In genomic region chr17:50956409-50956749, GRCh38 we compare ENCODE assay signal across 12 cellular contexts.
DNase-seq lines count a peak whose midpoint lies in the region; ATAC-seq and TF ChIP-seq lines count a peak whose summit lies in the region.
"Had no signal": no experiment of that assay in that cellular context is flagged by ENCODE, and none has a peak within 500 bp of the region (broad histone marks: within the 10 kb centered on the region; RNA-seq: fewer than 3 reads in every experiment).

No MANE protein-coding gene starts in this region.

- peaks cover 19% of the 10 kb centered on the region for H3K4me1 Mint-ChIP-seq in neural progenitor cell

- no peaks in the 10 kb centered on the region for H3K36me3 Mint-ChIP-seq in neural progenitor cell
- H3K36me3 Mint-ChIP-seq: stimulated activated memory B cell treated with anti-CD40 and anti-IgM and Interleukin-4, amounts not matched to agents 10 μg/mL and 1 μg/mL and 100 μg/mL, for 72 hours had no signal

- H3K9me2 ChIP-seq in hepatocyte (replicated peaks; ENCODE audit: insufficient read depth): no peaks in the 10 kb centered on the region

- peaks cover 48 to 62% (median 57%) of the 10 kb centered on the region in 10 experiments for H3K4me1 ChIP-seq in BLaER1 treated with 17β-estradiol and CSF1 and Interleukin-3, amounts not matched to agents 10 nM and 100 nM
- peaks cover 12% of the 10 kb centered on the region for H3K4me1 ChIP-seq in hepatocyte (ENCODE audit: insufficient read depth)
- H3K4me1 ChIP-seq in stomach: peaks cover 0 to 34% (median 23%) of the 10 kb centered on the region in 4 donors
- peaks cover 19% of the 10 kb centered on the region for H3K4me1 ChIP-seq in neural progenitor cell

- no peaks in the 10 kb centered on the region for H3K9me3 ChIP-seq in BLaER1 treated with 17β-estradiol and CSF1 and Interleukin-3, amounts not matched to agents 10 nM and 100 nM (replicated peaks in 1 of 11)
- H3K9me3 ChIP-seq in hepatocyte (ENCODE audit: low read depth): no peaks in the 10 kb centered on the region
- H3K9me3 ChIP-seq in stomach: no peaks in the 10 kb centered on the region
- H3K9me3 ChIP-seq in neural progenitor cell (ENCODE audit: low read depth): no peaks in the 10 kb centered on the region

- ATAC-seq in HG03108 (IDR thresholded peaks at IDR 0.05; ENCODE audit: unreplicated experiment): no peak

- peaks cover 15% of the 10 kb centered on the region for H3K27me3 Mint-ChIP-seq in neural progenitor cell (ENCODE audit: insufficient read depth, low read depth)
- H3K27me3 Mint-ChIP-seq: activated naive CD8-positive, alpha-beta T cell treated with anti-CD3 and anti-CD28 coated beads, Interleukin-2, amount 50 U/mL, for 24 hours; naive thymus-derived CD8-positive, alpha-beta T cell had no signal

- no peaks in the 10 kb centered on the region for H4K20me1 ChIP-seq in BLaER1 treated with 17β-estradiol and CSF1 and Interleukin-3, amounts not matched to agents 10 nM and 100 nM
- no peaks in the 10 kb centered on the region for H4K20me1 ChIP-seq in hepatocyte (ENCODE audit: insufficient read depth, poor library complexity, severe bottlenecking)
- H4K20me1 ChIP-seq in neural progenitor cell (ENCODE audit: low read depth): no peaks in the 10 kb centered on the region

- H3K36me3 ChIP-seq in BLaER1 treated with 17β-estradiol and CSF1 and Interleukin-3, amounts not matched to agents 10 nM and 100 nM: peaks cover 0 to 22% (median 12%) of the 10 kb centered on the region in 11 experiments; a peak in 11 of 22 replicates
- no peaks in the 10 kb centered on the region for H3K36me3 ChIP-seq in hepatocyte (replicated peaks; ENCODE audit: insufficient read depth, low read depth)
- peaks cover 0 to 33% (median 15%) of the 10 kb centered on the region in 4 donors for H3K36me3 ChIP-seq in stomach
- no peaks in the 10 kb centered on the region for H3K36me3 ChIP-seq in neural progenitor cell

- DNase-seq in hepatocyte (ENCODE audit: low spot score) (no peak), stomach (no peak), T1000 (lab: John Stamatoyannopoulos, UW) (no peak), NCI-H2081 treated with DMSO at 0.1 percent for 48 hours (lab: John Stamatoyannopoulos, UW) (no peak), neural progenitor cell (ENCODE audit: low spot score) (no peak)

- no peak for TF ChIP-seq EP300 in stomach (IDR thresholded peaks at IDR 0.05)

- peak overlapping the region in 10 of 11 experiments; percentile 11 to 49 (median 31); a peak in 15 of 22 replicates for H3K4me2 ChIP-seq in BLaER1 treated with 17β-estradiol and CSF1 and Interleukin-3, amounts not matched to agents 10 nM and 100 nM
- no peak overlapping the region for H3K4me2 ChIP-seq in hepatocyte
- H3K4me2 ChIP-seq in neural progenitor cell: no peak overlapping the region

- intact Hi-C loops in stomach (cut with DNase I; ENCODE audit: low total_unique reads): loop anchor here (5.0 to 10.0 kb wide), 2 partner anchors 109 to 172 kb away; no protein-coding TSS in a partner anchor

- no peaks in the 10 kb centered on the region for H3K27me3 ChIP-seq in BLaER1 treated with 17β-estradiol and CSF1 and Interleukin-3, amounts not matched to agents 10 nM and 100 nM
- no peaks in the 10 kb centered on the region for H3K27me3 ChIP-seq in hepatocyte
- no peaks in the 10 kb centered on the region for H3K27me3 ChIP-seq in stomach
- no peaks in the 10 kb centered on the region for H3K27me3 ChIP-seq in neural progenitor cell

- H3K9me3 Mint-ChIP-seq in neural progenitor cell: no peaks in the 10 kb centered on the region
- H3K9me3 Mint-ChIP-seq: activated naive CD8-positive, alpha-beta T cell treated with anti-CD3 and anti-CD28 coated beads, Interleukin-2, amount 50 U/mL, for 24 hours; activated T-cell treated with anti-CD3 and anti-CD28 coated beads, Interleukin-2, amount 50 U/mL, for 4 hours; naive thymus-derived CD8-positive, alpha-beta T cell; stimulated activated memory B cell treated with anti-CD40 and anti-IgM and Interleukin-4, amounts not matched to agents 10 μg/mL and 1 μg/mL and 100 μg/mL, for 72 hours had no signal

- H3K27ac ChIP-seq in BLaER1 treated with 17β-estradiol and CSF1 and Interleukin-3, amounts not matched to agents 10 nM and 100 nM: peak overlapping the region in 1 of 11 experiments; percentile 3; a peak in 1 of 22 replicates
- H3K27ac ChIP-seq in VCaP (peak overlapping the region; percentile 84; the same call in 1 of the 2 replicates), hepatocyte (peak overlapping the region; percentile 4), stomach (peak overlapping the region in 4 of 5 donors; percentile 10 to 66 (median 40)), neural progenitor cell (no peak overlapping the region)

- H3K9ac ChIP-seq in BLaER1 treated with 17β-estradiol and CSF1 and Interleukin-3, amounts not matched to agents 10 nM and 100 nM: no peak overlapping the region
- no peak overlapping the region for H3K9ac ChIP-seq in neural progenitor cell

- no peak overlapping the region for H3K4me3 Mint-ChIP-seq in neural progenitor cell
- H3K4me3 Mint-ChIP-seq: activated naive CD8-positive, alpha-beta T cell treated with anti-CD3 and anti-CD28 coated beads, Interleukin-2, amount 50 U/mL, for 24 hours; activated T-cell treated with anti-CD3 and anti-CD28 coated beads, Interleukin-2, amount 50 U/mL, for 4 hours; naive thymus-derived CD8-positive, alpha-beta T cell; stimulated activated memory B cell treated with anti-CD40 and anti-IgM and Interleukin-4, amounts not matched to agents 10 μg/mL and 1 μg/mL and 100 μg/mL, for 72 hours had no signal

- no peak overlapping the region for H3K4me3 ChIP-seq in BLaER1 treated with 17β-estradiol and CSF1 and Interleukin-3, amounts not matched to agents 10 nM and 100 nM
- H3K4me3 ChIP-seq in hepatocyte (no peak overlapping the region), stomach (no peak overlapping the region), neural progenitor cell (no peak overlapping the region)

- TF ChIP-seq POLR2A in stomach (IDR thresholded peaks at IDR 0.05): no peak

- no peak overlapping the region for H3K27ac Mint-ChIP-seq in neural progenitor cell
- H3K27ac Mint-ChIP-seq: activated naive CD8-positive, alpha-beta T cell treated with anti-CD3 and anti-CD28 coated beads, Interleukin-2, amount 50 U/mL, for 24 hours; stimulated activated memory B cell treated with anti-CD40 and anti-IgM and Interleukin-4, amounts not matched to agents 10 μg/mL and 1 μg/mL and 100 μg/mL, for 72 hours had no signal

- peaks cover 7% of the 10 kb centered on the region for H3F3A ChIP-seq in neural progenitor cell (ENCODE audit: low read depth)

- H3K79me2 ChIP-seq in hepatocyte: no peaks in the 10 kb centered on the region
- no peaks in the 10 kb centered on the region for H3K79me2 ChIP-seq in neural progenitor cell (ENCODE audit: low read depth)

- TF ChIP-seq CTCF in VCaP (conservative IDR thresholded peaks at IDR 0.05) (no peak), hepatocyte (IDR thresholded peaks at IDR 0.05; ENCODE audit: poor library complexity) (no peak), stomach (IDR thresholded peaks at IDR 0.05) (no peak), neural progenitor cell (IDR thresholded peaks at IDR 0.05) (no peak)

- H2AFZ ChIP-seq in hepatocyte (no peak overlapping the region), neural progenitor cell (replicated peaks) (no peak overlapping the region)

- 90% methylated on average over 4 of the region's 4 CpGs for WGBS in hepatocyte (ENCODE audit: low lambda C conversion rate, missing lambda C conversion rate)
- 78 to 89% (median 82%) methylated on average over 4 of the region's 4 CpGs for WGBS in stomach, 5 donors

Comparison
In these comparisons a context has a peak if more than half of its experiments do, and no peak if none do; other contexts are left out.
1. H3K4me2 ChIP-seq: peak in BLaER1 treated with 17β-estradiol and CSF1 and Interleukin-3, amounts not matched to agents 10 nM and 100 nM (10 of 11); none in hepatocyte (single experiment) and neural progenitor cell (single experiment).